26 cellular contexts compared by ENCODE assay signal in the genomic region with DNA sequence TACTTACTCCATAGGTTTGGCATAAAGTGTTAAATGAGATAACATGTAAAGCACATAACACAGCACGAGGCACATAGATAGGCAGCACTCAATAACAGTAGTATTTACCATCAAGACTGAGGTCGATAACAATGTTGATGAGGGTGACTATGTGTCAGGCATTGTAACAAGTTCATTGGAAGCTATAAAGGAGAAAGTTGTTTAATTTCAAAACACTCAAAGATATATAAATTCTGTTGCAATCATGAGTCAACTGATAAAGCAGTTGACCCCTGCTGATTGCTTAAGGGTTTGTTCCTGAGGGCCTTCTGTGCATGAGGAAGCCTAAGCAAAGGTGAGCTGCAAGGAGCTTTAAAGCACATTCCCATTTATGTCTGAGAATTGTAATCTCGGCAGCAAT.
"Had no signal": no experiment of that assay in that cellular context is flagged by ENCODE, and none has a peak within 500 bp of the region (broad histone marks: within the 10 kb centered on the region; RNA-seq: fewer than 3 reads in every experiment).

No MANE protein-coding gene starts in this region.

- ATAC-seq: body of pancreas; left cardiac atrium; natural killer cell treated with Interleukin-12 subunit alpha and Interleukin-12 subunit beta and Interleukin-15 and Interleukin-18, amount 100 ng/mL, for 72 hours; stimulated activated naive B cell treated with anti-CD40 and anti-IgM and Interleukin-4, amounts not matched to agents 10 μg/mL and 1 μg/mL and 100 μg/mL, for 72 hours had no signal

- H3K36me3 ChIP-seq: adrenal gland, cardiac muscle cell, prostate gland, sigmoid colon, stomach, thyroid gland had no signal

- H3K4me3 ChIP-seq: adrenal gland, body of pancreas, cardiac muscle cell, coronary artery, dorsolateral prefrontal cortex, prostate gland, sigmoid colon, smooth muscle cell, stomach, thyroid gland had no signal

- H3K9me3 ChIP-seq: adrenal gland, body of pancreas, prostate gland, sigmoid colon, stomach, thyroid gland had no signal

- H3K27me3 ChIP-seq: adrenal gland, body of pancreas, cardiac muscle cell, dorsolateral prefrontal cortex, sigmoid colon, stomach, thyroid gland had no signal

- H3K27ac ChIP-seq: adrenal gland, body of pancreas, cardiac muscle cell, coronary artery, dorsolateral prefrontal cortex, prostate gland, sigmoid colon, stomach, thyroid gland had no signal

- FAIRE-seq: frontal cortex, keratinocyte had no signal

- H3K4me1 ChIP-seq: adrenal gland, body of pancreas, prostate gland, sigmoid colon, stomach, thyroid gland had no signal

- H3K4me2 ChIP-seq: smooth muscle cell had no signal

- DNase-seq: activated CD4-positive, alpha-beta T cell treated with anti-CD3 and anti-CD28 coated beads for 48 hours; activated CD4-positive, alpha-beta T cell treated with anti-CD3 and anti-CD28 coated beads, Interleukin-2, amount 50 U/mL, for 48 hours; activated CD8-positive, alpha-beta memory T cell treated with anti-CD3 and anti-CD28 coated beads for 24 hours; activated effector memory CD4-positive, alpha-beta T cell treated with anti-CD3 and anti-CD28 coated beads, Interleukin-2, amount 50 U/mL, for 16 hours; activated naive CD4-positive, alpha-beta T cell treated with anti-CD3 and anti-CD28 coated beads for 36 hours; activated naive CD8-positive, alpha-beta T cell treated with anti-CD3 and anti-CD28 coated beads for 36 hours; adrenal gland; aorta; body of pancreas; cerebellar nuclear complex; dorsolateral prefrontal cortex; effector memory CD4-positive, alpha-beta T cell; glutamatergic neuron; left cardiac atrium; sigmoid colon; stimulated activated CD4-positive, alpha-beta T cell treated with anti-CD3 and anti-CD28 coated beads, Interleukin-2, amount 100 ng/mL, for 24 hours; stimulated activated naive B cell treated with anti-CD40 and anti-IgM and Interleukin-4, amounts not matched to agents 10 μg/mL and 1 μg/mL and 100 μg/mL, for 72 hours; stomach; thyroid gland had no signal
